In genomic region chr6:2943564-2943955, GRCh38 we compare ENCODE assay signal across 12 cellular contexts. TPM values are rescaled to one million over a fixed set of nuclear protein-coding genes. Genes with fewer than 3 reads are reported as not detected.
DNase-seq lines count a peak whose midpoint lies in the region; ATAC-seq, FAIRE-seq and TF ChIP-seq lines count a peak whose summit lies in the region.
"Had no signal": no experiment of that assay in that cellular context is flagged by ENCODE, and none has a peak within 500 bp of the region (broad histone marks: within the 10 kb centered on the region; RNA-seq: fewer than 3 reads in every experiment).

No MANE protein-coding gene starts in this region.

- FAIRE-seq in H1 (lab: Jason Lieb, UNC): no peak

- ATAC-seq in GM21619 (IDR thresholded peaks at IDR 0.05; ENCODE audit: unreplicated experiment): no peak
- no peak for ATAC-seq in GM21447 (IDR thresholded peaks at IDR 0.05; ENCODE audit: unreplicated experiment)

- H2BK12ac ChIP-seq in H1 (ENCODE audit: low read depth, low read length): no peak overlapping the region
- no peak overlapping the region for H2BK12ac ChIP-seq in trophoblast cell (ENCODE audit: low read length)

- POLR2A ChIA-PET in H1 (lab: Charles Lee; ENCODE audit: partially characterized antibody): no interaction called here

- no peak overlapping the region for H4K5ac ChIP-seq in H1 (ENCODE audit: insufficient read length, low read depth, low read length)

- H3K4me1 ChIP-seq in H1 (replicated peaks in 1 of 4; ENCODE audit: control insufficient read depth in 3 of 4, insufficient read depth in 4 of 4, low read length in 3 of 4) (no peaks in the 10 kb centered on the region; a peak in 1 of 7 replicates), trophoblast cell (ENCODE audit: control insufficient read depth in 1 of 2, insufficient read depth in 2 of 2, low read length in 2 of 2) (no peaks in the 10 kb centered on the region)

- H3K27ac Mint-ChIP-seq in activated CD4-positive, alpha-beta T cell treated with anti-CD3 and anti-CD28 coated beads, Interleukin-2, amount 10 ng/mL, durations not matched to agents 24 days and 14 days: peak overlapping the region; percentile 69

- no peak overlapping the region for H2BK5ac ChIP-seq in H1 (ENCODE audit: low read depth, low read length)
- no peak overlapping the region for H2BK5ac ChIP-seq in trophoblast cell (ENCODE audit: low read depth, low read length, poor library complexity)

- no peaks in the 10 kb centered on the region; the same call in 1 of the 2 replicates for H3K23me2 ChIP-seq in H1 (ENCODE audit: low read depth, low read length)

- intact Hi-C loops in activated CD4-positive, alpha-beta T cell treated with anti-CD3 and anti-CD28 coated beads, Interleukin-2, amount 10 ng/mL, durations not matched to agents 24 days and 14 days (cut with micrococcal nuclease): no loop called here

- no peak overlapping the region for H2BK20ac ChIP-seq in H1 (ENCODE audit: low read length)

- H4K20me1 ChIP-seq in H1 (replicated peaks in 1 of 2; ENCODE audit: control insufficient read depth in 1 of 2, insufficient read depth in 2 of 2, low read length in 2 of 2): no peaks in the 10 kb centered on the region

- H3K9me3 Mint-ChIP-seq in activated CD4-positive, alpha-beta T cell treated with anti-CD3 and anti-CD28 coated beads, Interleukin-2, amount 10 ng/mL, durations not matched to agents 24 days and 14 days: peaks cover 11% of the 10 kb centered on the region

- H3K14ac ChIP-seq in H1 (ENCODE audit: insufficient read length) (no peak overlapping the region), trophoblast cell (ENCODE audit: low read length) (no peak overlapping the region)

- H2AK5ac ChIP-seq in H1 (ENCODE audit: low read depth, low read length) (no peak overlapping the region), trophoblast cell (ENCODE audit: low read length) (no peak overlapping the region)

- peak overlapping the region; percentile 66 for H4K91ac ChIP-seq in H1 (replicated peaks; ENCODE audit: insufficient read length, low read length)
- H4K91ac ChIP-seq in trophoblast cell (ENCODE audit: low read depth, low read length): no peak overlapping the region

- H2AFZ ChIP-seq in H1 (ENCODE audit: low read length): no peak overlapping the region
- no peak overlapping the region for H2AFZ ChIP-seq in trophoblast cell (ENCODE audit: insufficient read depth, low read length, poor library complexity)

- H3K9me3 ChIP-seq in H1 (ENCODE audit: insufficient read depth in 2 of 2, low read depth in 1 of 2, low read length in 1 of 2) (no peaks in the 10 kb centered on the region; a peak in 1 of 4 replicates), trophoblast cell (ENCODE audit: insufficient read depth, low read depth, low read length) (no peaks in the 10 kb centered on the region)

- H3K4me2 ChIP-seq in H1 (ENCODE audit: insufficient read depth in 1 of 2, low read depth in 2 of 2, low read length in 2 of 2) (no peak overlapping the region), trophoblast cell (ENCODE audit: low read length) (no peak overlapping the region)

- peak overlapping the region; percentile 37; the same call in 1 of the 2 replicates for H2BK15ac ChIP-seq in H1 (ENCODE audit: low read length)

- H4K12ac ChIP-seq in trophoblast cell (ENCODE audit: low read depth, low read length): no peak overlapping the region

- no peak for TF ChIP-seq RAD21 in H1 (IDR thresholded peaks at IDR 0.05 in 1 of 2, conservative IDR thresholded peaks at IDR 0.05 in 1 of 2; ENCODE audit: low read depth in 2 of 2, low read length in 2 of 2)

- no peaks in the 10 kb centered on the region for H3K79me2 ChIP-seq in H1 (ENCODE audit: control insufficient read depth in 1 of 2, insufficient read depth in 2 of 2, low read length in 2 of 2)
- no peaks in the 10 kb centered on the region for H3K79me2 ChIP-seq in trophoblast cell (ENCODE audit: control insufficient read depth, insufficient read depth, low read length, poor library complexity)

- WGBS in H1 (ENCODE audit: extremely low coverage in 1 of 2, insufficient coverage in 1 of 2, insufficient read length in 1 of 2, insufficient replicate concordance in 2 of 2, low coverage in 1 of 2, low lambda C conversion rate in 2 of 2, missing lambda C conversion rate in 1 of 2), 2 experiments: 92% methylated on average over 5 of the region's 5 CpGs; no CpG with 5 or more reads in 1 of the 2 experiments
- WGBS in trophoblast cell (ENCODE audit: extremely low coverage, insufficient coverage, insufficient read length): no CpG with 5 or more reads among the region's 5 CpGs

- peaks cover 23% of the 10 kb centered on the region for H3K36me3 Mint-ChIP-seq in activated CD4-positive, alpha-beta T cell treated with anti-CD3 and anti-CD28 coated beads, Interleukin-2, amount 10 ng/mL, durations not matched to agents 24 days and 14 days (ENCODE audit: low read depth)

- H3K56ac ChIP-seq in H1 (replicated peaks; ENCODE audit: insufficient read length, low read depth, low read length): no peak overlapping the region

- no peaks in the 10 kb centered on the region for H3K79me1 ChIP-seq in H1 (ENCODE audit: low read depth, low read length)
- H3K79me1 ChIP-seq in trophoblast cell (ENCODE audit: low read length): no peaks in the 10 kb centered on the region

- H3K4me3 Mint-ChIP-seq in activated CD4-positive, alpha-beta T cell treated with anti-CD3 and anti-CD28 coated beads, Interleukin-2, amount 10 ng/mL, durations not matched to agents 24 days and 14 days: peak overlapping the region; percentile 1

- TF ChIP-seq CTCF in H1 (IDR thresholded peaks at IDR 0.05; ENCODE audit: control extremely low read depth in 1 of 3, insufficient read depth in 1 of 3, low read depth in 1 of 3, low read length in 3 of 3): no peak

- no peak for TF ChIP-seq POLR2A in H1 (IDR thresholded peaks at IDR 0.05; ENCODE audit: control extremely low read depth in 1 of 2, low read depth in 2 of 2, low read length in 2 of 2)

- H3K18ac ChIP-seq in H1 (ENCODE audit: extremely low read depth, low read length): no peak overlapping the region
- no peak overlapping the region for H3K18ac ChIP-seq in trophoblast cell (ENCODE audit: low read length)

- H3K4me1 Mint-ChIP-seq in activated CD4-positive, alpha-beta T cell treated with anti-CD3 and anti-CD28 coated beads, Interleukin-2, amount 10 ng/mL, durations not matched to agents 24 days and 14 days: peaks cover 28% of the 10 kb centered on the region

- CTCF ChIA-PET in H1 (lab: Charles Lee; ENCODE audit: partially characterized antibody): interaction anchor here (0.9 to 20.6 kb wide), 7 partner anchors 6 to 194 kb away, joined by 3 to 293 read pairs (median 4); partner anchors contain the start of gene SERPINB1

- H3K23ac ChIP-seq in H1 (ENCODE audit: insufficient read length): no peak overlapping the region
- H3K23ac ChIP-seq in trophoblast cell (ENCODE audit: low read length): no peak overlapping the region

- peaks cover 9% of the 10 kb centered on the region for H3K27me3 Mint-ChIP-seq in activated CD4-positive, alpha-beta T cell treated with anti-CD3 and anti-CD28 coated beads, Interleukin-2, amount 10 ng/mL, durations not matched to agents 24 days and 14 days

- H3K4me3 ChIP-seq in H1 (ENCODE audit: extremely low read depth in 1 of 4, insufficient read depth in 2 of 4, low read depth in 3 of 4, low read length in 4 of 4) (no peak overlapping the region), trophoblast cell (ENCODE audit: low read depth, low read length) (no peak overlapping the region)

- H3K4ac ChIP-seq in H1 (replicated peaks; ENCODE audit: insufficient read length, low read depth, low read length) (no peak overlapping the region), trophoblast cell (ENCODE audit: low read depth, low read length) (no peak overlapping the region)

- TF ChIP-seq EP300 in H1 (IDR thresholded peaks at IDR 0.05; ENCODE audit: borderline replicate concordance in 1 of 2, low read depth in 2 of 2, low read length in 2 of 2): no peak

- H4K8ac ChIP-seq in H1 (ENCODE audit: extremely low read depth, insufficient read depth, low read length) (no peak overlapping the region), trophoblast cell (ENCODE audit: low read depth, low read length) (no peak overlapping the region)

- H3K9ac ChIP-seq in H1 (replicated peaks in 1 of 4; ENCODE audit: extremely low read depth in 1 of 4, low read depth in 3 of 4, low read length in 3 of 4): no peak overlapping the region
- no peak overlapping the region for H3K9ac ChIP-seq in trophoblast cell (ENCODE audit: low read length)

- no peak for DNase-seq in activated CD4-positive, alpha-beta T cell treated with anti-CD3 and anti-CD28 coated beads, Interleukin-2, amount 10 ng/mL, durations not matched to agents 24 days and 14 days
- DNase-seq in activated CD4-positive, alpha-beta T cell treated with anti-CD3 and anti-CD28 coated beads, Interleukin-2, amount 50 U/mL, for 4 hours: no peak
- peak; percentile 23 for DNase-seq in MV-4-11 (lab: John Stamatoyannopoulos, UW)
- peak in 1 of 2 experiments; percentile 39 for DNase-seq in H1 (ENCODE audit: low read depth in 1 of 2, low spot score in 2 of 2)
- DNase-seq in trophoblast cell: peak; percentile 57 to 61
- DNase-seq in hepatic stellate cell (ENCODE audit: low spot score): no peak
- DNase-seq: DMS79, IMR-90, NCI-H1694, NCI-H748 treated with DMSO at 0.1 percent for 48 hours had no signal

- H3K27me3 ChIP-seq in H1 (replicated peaks in 1 of 4; ENCODE audit: control insufficient read depth in 3 of 4, extremely low read depth in 1 of 4, insufficient read depth in 3 of 4, low read length in 3 of 4) (no peaks in the 10 kb centered on the region), trophoblast cell (ENCODE audit: insufficient read depth, low read length) (no peaks in the 10 kb centered on the region)

- H2BK120ac ChIP-seq in H1 (replicated peaks; ENCODE audit: low read depth, low read length) (no peak overlapping the region), trophoblast cell (ENCODE audit: insufficient read depth, low read length, poor library complexity) (no peak overlapping the region)

- H3K27ac ChIP-seq in H1 (ENCODE audit: low read depth, low read length) (no peak overlapping the region), trophoblast cell (ENCODE audit: low read depth, low read length) (no peak overlapping the region)

- H3K36me3 ChIP-seq in H1 (ENCODE audit: control insufficient read depth in 2 of 4, insufficient read depth in 4 of 4, low read length in 3 of 4) (no peaks in the 10 kb centered on the region), trophoblast cell (ENCODE audit: control insufficient read depth in 1 of 2, insufficient read depth in 2 of 2, low read length in 2 of 2) (peaks cover 8 to 9% of the 10 kb centered on the region in 2 experiments)

RNA-seq across cellular contexts. Expression of gene SERPINB6, which starts 27.8 kb away (rescaled TPM):
- total RNA-seq in activated CD4-positive, alpha-beta T cell treated with anti-CD3 and anti-CD28 coated beads, Interleukin-2, amount 10 ng/mL, durations not matched to agents 24 days and 14 days: 33.1 and 36.2 TPM in 2 replicates
- total RNA-seq in H1 (2021; fragmentation: NEBNext Ultra II Directional; extraction: Animal tissue kit (Norgen Biotek cat#: 25700)): 29.4 and 31.2 TPM in 2 replicates
- polyA plus RNA-seq in H1 (2011; rRNA removed): 27.2 and 29.5 TPM in 2 replicates
- polyA plus RNA-seq in H1 (2011; cell fraction: cytosol; rRNA removed): 32.8 TPM
- 24.9 TPM for polyA plus RNA-seq in H1 (2011; cell fraction: nucleus; rRNA removed)
- 27.7 to 33.6 TPM (median 29.1 TPM) in 4 replicates for polyA plus RNA-seq in H1 (2012, experiment 1 of 2)
- 22.1 TPM for polyA plus RNA-seq in H1 (2012, experiment 2 of 2)
- polyA plus RNA-seq in H1 (2013, experiment 1 of 2): 31.5 TPM
- 31.6 TPM for polyA plus RNA-seq in H1 (2013, experiment 2 of 2)
- polyA minus RNA-seq in H1 (2011; rRNA and poly(A)+ RNA removed): 13.3 and 15.1 TPM in 2 replicates
- 12.4 TPM for polyA minus RNA-seq in H1 (2011; cell fraction: cytosol; rRNA and poly(A)+ RNA removed)
- 9.6 TPM for polyA minus RNA-seq in H1 (2011; cell fraction: nucleus; rRNA and poly(A)+ RNA removed)
- 72.6 and 74.8 TPM in 2 replicates for polyA plus RNA-seq in trophoblast cell (2013)

RNA-seq across cellular contexts. Expression of gene SERPINB9, which starts 40.5 kb away (rescaled TPM):
- total RNA-seq in activated CD4-positive, alpha-beta T cell treated with anti-CD3 and anti-CD28 coated beads, Interleukin-2, amount 10 ng/mL, durations not matched to agents 24 days and 14 days: 81.3 and 83.8 TPM in 2 replicates
- total RNA-seq in H1 (2021; fragmentation: NEBNext Ultra II Directional; extraction: Animal tissue kit (Norgen Biotek cat#: 25700)): 63.5 and 66.8 TPM in 2 replicates
- polyA plus RNA-seq in H1 (2011; rRNA removed): 53.5 and 93.8 TPM in 2 replicates
- polyA plus RNA-seq in H1 (2011; cell fraction: cytosol; rRNA removed): 58.9 TPM
- polyA plus RNA-seq in H1 (2011; cell fraction: nucleus; rRNA removed): 23.5 TPM
- polyA plus RNA-seq in H1 (2012, experiment 1 of 2): 56.9 to 68.1 TPM (median 58.4 TPM) in 4 replicates
- polyA plus RNA-seq in H1 (2012, experiment 2 of 2): 26.8 TPM
- 31.2 TPM for polyA plus RNA-seq in H1 (2013, experiment 1 of 2)
- polyA plus RNA-seq in H1 (2013, experiment 2 of 2): 29.8 TPM
- polyA minus RNA-seq in H1 (2011; rRNA and poly(A)+ RNA removed): 100 and 149 TPM in 2 replicates
- 53.1 TPM for polyA minus RNA-seq in H1 (2011; cell fraction: cytosol; rRNA and poly(A)+ RNA removed)
- polyA minus RNA-seq in H1 (2011; cell fraction: nucleus; rRNA and poly(A)+ RNA removed): 25.0 TPM
- polyA plus RNA-seq in trophoblast cell (2013): 414 and 460 TPM in 2 replicates

RNA-seq across cellular contexts. Expression of gene NQO2, which starts 56.1 kb away (rescaled TPM):
- total RNA-seq in activated CD4-positive, alpha-beta T cell treated with anti-CD3 and anti-CD28 coated beads, Interleukin-2, amount 10 ng/mL, durations not matched to agents 24 days and 14 days: 29.1 and 34.0 TPM in 2 replicates
- 126 and 135 TPM in 2 replicates for total RNA-seq in H1 (2021; fragmentation: NEBNext Ultra II Directional; extraction: Animal tissue kit (Norgen Biotek cat#: 25700))
- polyA plus RNA-seq in H1 (2011; rRNA removed): 135 and 168 TPM in 2 replicates
- 159 TPM for polyA plus RNA-seq in H1 (2011; cell fraction: cytosol; rRNA removed)
- 86.7 TPM for polyA plus RNA-seq in H1 (2011; cell fraction: nucleus; rRNA removed)
- 137 to 177 TPM (median 167 TPM) in 4 replicates for polyA plus RNA-seq in H1 (2012, experiment 1 of 2)
- 169 TPM for polyA plus RNA-seq in H1 (2012, experiment 2 of 2)
- polyA plus RNA-seq in H1 (2013, experiment 1 of 2): 90.2 TPM
- 97.3 TPM for polyA plus RNA-seq in H1 (2013, experiment 2 of 2)
- 98.2 and 115 TPM in 2 replicates for polyA minus RNA-seq in H1 (2011; rRNA and poly(A)+ RNA removed)
- polyA minus RNA-seq in H1 (2011; cell fraction: cytosol; rRNA and poly(A)+ RNA removed): 83.5 TPM
- 27.6 TPM for polyA minus RNA-seq in H1 (2011; cell fraction: nucleus; rRNA and poly(A)+ RNA removed)
- 21.9 and 22.8 TPM in 2 replicates for polyA plus RNA-seq in trophoblast cell (2013)

Comparison
In these comparisons a context has a peak if more than half of its experiments do, and no peak if none do; other contexts are left out.
1. DNase-seq: peak in MV-4-11 (single experiment) and trophoblast cell (2 of 2); none in activated CD4-positive, alpha-beta T cell treated with anti-CD3 and anti-CD28 coated beads, Interleukin-2, amount 10 ng/mL, durations not matched to agents 24 days and 14 days (single experiment), activated CD4-positive, alpha-beta T cell treated with anti-CD3 and anti-CD28 coated beads, Interleukin-2, amount 50 U/mL, for 4 hours (0 of 2) and hepatic stellate cell (single experiment).